In genomic region chr11:32433249-32434115, GRCh38 we compare ENCODE assay signal across 1 cellular context.
TF ChIP-seq lines count a peak whose summit lies in the region.

No MANE protein-coding gene starts in this region.

TF ChIP-seq in HepG2, 621 proteins besides CTCF, POLR2A, EP300 and RAD21:
- TF ChIP-seq HOXA9 (CRISPR knock-in tag; IDR thresholded peaks at IDR 0.05; ENCODE audit: borderline replicate concordance), result no peak
- no peak for TF ChIP-seq GATA4 (IDR thresholded peaks at IDR 0.05; ENCODE audit: borderline replicate concordance, low read depth)
- TF ChIP-seq RBAK (CRISPR knock-in tag; IDR thresholded peaks at IDR 0.05), result no peak
- no peak for TF ChIP-seq NRL (CRISPR knock-in tag; IDR thresholded peaks at IDR 0.05; ENCODE audit: borderline replicate concordance)
- TF ChIP-seq GABPA (IDR thresholded peaks at IDR 0.05; ENCODE audit: low read depth, low read length), result no peak
- no peak for TF ChIP-seq GABPA (CRISPR knock-in tag; IDR thresholded peaks at IDR 0.05; ENCODE audit: low read depth)
- no peak for TF ChIP-seq ZNF615 (CRISPR knock-in tag; IDR thresholded peaks at IDR 0.05; ENCODE audit: borderline replicate concordance)
- no peak for TF ChIP-seq ZKSCAN1 (IDR thresholded peaks at IDR 0.05; ENCODE audit: low read length)
- TF ChIP-seq RARA (CRISPR knock-in tag; IDR thresholded peaks at IDR 0.05), result no peak
- TF ChIP-seq SATB2 (CRISPR knock-in tag; IDR thresholded peaks at IDR 0.05), result no peak
- TF ChIP-seq MLLT10 (CRISPR knock-in tag; IDR thresholded peaks at IDR 0.05), result no peak
- TF ChIP-seq YY1 (IDR thresholded peaks at IDR 0.05; ENCODE audit: insufficient read depth, insufficient replicate concordance, low read depth, low read length), result no peak
- no peak for TF ChIP-seq ATF7-NPFF (CRISPR knock-in tag; IDR thresholded peaks at IDR 0.05; ENCODE audit: low read depth)
- no peak for TF ChIP-seq NKX3-1 (CRISPR knock-in tag; IDR thresholded peaks at IDR 0.05)
- TF ChIP-seq DDIT3 (CRISPR knock-in tag; IDR thresholded peaks at IDR 0.05), result no peak
- TF ChIP-seq TGIF2 (CRISPR knock-in tag; IDR thresholded peaks at IDR 0.05), result no peak
- no peak for TF ChIP-seq SP4 (CRISPR knock-in tag; IDR thresholded peaks at IDR 0.05)
- no peak for TF ChIP-seq ZGPAT (CRISPR knock-in tag; IDR thresholded peaks at IDR 0.05)
- no peak for TF ChIP-seq HES4 (CRISPR knock-in tag; IDR thresholded peaks at IDR 0.05; ENCODE audit: borderline replicate concordance)
- TF ChIP-seq KAT2B (IDR thresholded peaks at IDR 0.05; ENCODE audit: borderline replicate concordance, low read depth, low read length), result no peak
